ENCODE assay signal across 10 cellular contexts in the genomic region with DNA sequence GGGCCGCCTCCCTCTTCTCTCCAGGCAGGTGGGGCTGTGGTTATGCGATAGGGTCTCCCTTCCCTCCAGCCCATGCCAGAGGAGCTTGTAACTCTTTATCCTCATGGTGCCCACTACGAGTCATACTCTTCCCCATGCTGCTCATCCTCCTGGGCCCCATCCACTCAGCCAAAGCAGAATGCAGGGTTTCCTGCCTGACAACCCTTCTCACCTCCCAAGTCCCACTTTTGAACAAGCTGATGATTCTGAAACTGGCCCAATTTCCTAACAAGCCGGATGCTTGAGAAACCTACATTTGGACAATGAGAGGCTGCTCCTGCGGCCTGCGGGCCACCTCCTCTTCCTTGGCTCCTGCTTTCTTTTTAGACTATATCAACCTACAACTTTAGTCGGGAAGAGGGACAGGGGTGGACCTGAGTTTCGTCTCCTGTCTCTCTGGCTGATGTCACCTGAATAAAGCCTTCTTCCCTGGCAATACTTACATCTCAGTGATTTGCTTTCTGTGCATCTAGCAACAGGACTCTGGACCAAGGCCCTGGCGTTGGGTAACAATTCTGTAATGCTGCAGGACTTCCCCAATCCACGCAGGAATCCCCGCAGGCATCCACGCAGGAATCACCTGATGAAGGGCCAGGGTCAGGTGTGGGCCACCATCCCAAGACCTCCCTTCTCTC. TPM values are rescaled to one million over a fixed set of nuclear protein-coding genes. Genes with fewer than 3 reads are reported as not detected.
DNase-seq lines count a peak whose midpoint lies in the region; ATAC-seq, FAIRE-seq and TF ChIP-seq lines count a peak whose summit lies in the region.
"Had no signal": no experiment of that assay in that cellular context is flagged by ENCODE, and none has a peak within 500 bp of the region (broad histone marks: within the 10 kb centered on the region; RNA-seq: fewer than 3 reads in every experiment).

No MANE protein-coding gene starts in this region.

- TF ChIP-seq EP300 in K562 (IDR thresholded peaks at IDR 0.05; ENCODE audit: low read length) (no peak), neural cell (conservative IDR thresholded peaks at IDR 0.05; ENCODE audit: poor library complexity, severe bottlenecking) (no peak)

- TF ChIP-seq RAD21 in K562 (CRISPR knock-in tag; conservative IDR thresholded peaks at IDR 0.05 in 1 of 2, IDR thresholded peaks at IDR 0.05 in 1 of 2), result no peak
- no peak for TF ChIP-seq RAD21 in neural cell (conservative IDR thresholded peaks at IDR 0.05)

- intact Hi-C loops in K562 (cut with micrococcal nuclease), result no loop called here

- H3K9me3 ChIP-seq in K562 (replicated peaks; ENCODE audit: control insufficient read depth, insufficient read depth, low read depth, low read length) (no peaks in the 10 kb centered on the region), neural cell (ENCODE audit: low read length) (peaks cover 5% of the 10 kb centered on the region)
- H3K9me3 ChIP-seq: ascending aorta had no signal

- FAIRE-seq in K562 (lab: Jason Lieb, UNC), result no peak

- H3K9me1 ChIP-seq in K562 (ENCODE audit: control insufficient read depth, insufficient read depth, low read length), result no peaks in the 10 kb centered on the region

- H3K4me3 ChIP-seq in K562 (no peak overlapping the region), neural cell (ENCODE audit: low read length) (peak overlapping the region; percentile 77)

- H3K9me2 ChIP-seq in neural cell (ENCODE audit: insufficient read depth, low read length), result no peaks in the 10 kb centered on the region

- H3K9ac ChIP-seq in K562 (ENCODE audit: insufficient read depth in 1 of 2, low read depth in 2 of 2, low read length in 2 of 2) (peak overlapping the region in 1 of 2 experiments; percentile 91; a peak in 2 of 4 replicates), neural cell (ENCODE audit: low read length) (no peak overlapping the region)

- H3K36me3 ChIP-seq in K562 (ENCODE audit: control insufficient read depth, insufficient read depth, low read length) (peaks cover 22% of the 10 kb centered on the region; the same call in 2 of the 3 replicates), neural cell (ENCODE audit: insufficient read depth, low read length) (no peaks in the 10 kb centered on the region)

- TF ChIP-seq POLR2A in K562 (conservative IDR thresholded peaks at IDR 0.05), result no peak

- ATAC-seq in K562, result no peak
- ATAC-seq in HG03354 (IDR thresholded peaks at IDR 0.05; ENCODE audit: poor library complexity, severe bottlenecking, unreplicated experiment), result no peak
- no peak for ATAC-seq in GM21717 (IDR thresholded peaks at IDR 0.05; ENCODE audit: unreplicated experiment)

- no peaks in the 10 kb centered on the region for H3F3A ChIP-seq in neural cell (ENCODE audit: insufficient read depth, low read length, poor library complexity, severe bottlenecking)

- DNase-seq in EH (ENCODE audit: low read depth) (peak; percentile 74), M059J (ENCODE audit: low read depth) (peak; percentile 73), K562 (ENCODE audit: extremely low read depth in 1 of 4, low spot score in 3 of 4) (no peak), mesenteric fat pad (ENCODE audit: low spot score) (no peak)
- no peak for DNase-seq in stimulated activated naive CD4-positive, alpha-beta T cell treated with Interleukin-2 at 50 U/mL for 16 hours (lab: John Stamatoyannopoulos, UW)
- DNase-seq: NCI-H1092 treated with DMSO at 0.1 percent for 48 hours had no signal

- peaks cover 14 to 57% of the 10 kb centered on the region in 2 experiments; a peak in 4 of 5 replicates for H3K4me1 ChIP-seq in K562 (replicated peaks in 1 of 2; ENCODE audit: control insufficient read depth in 2 of 2, insufficient read depth in 2 of 2, low read length in 2 of 2)

- no peak for TF ChIP-seq CTCF in K562 (IDR thresholded peaks at IDR 0.05 in 2 of 3, conservative IDR thresholded peaks at IDR 0.05 in 1 of 3; ENCODE audit: insufficient read depth in 2 of 3, low read depth in 1 of 3, low read length in 3 of 3)
- no peak for TF ChIP-seq CTCF in neural cell (IDR thresholded peaks at IDR 0.05; ENCODE audit: poor library complexity, severe bottlenecking)

- H3K79me2 ChIP-seq in K562 (ENCODE audit: control insufficient read depth, insufficient read depth, low read length) (peaks cover 25% of the 10 kb centered on the region), neural cell (replicated peaks; ENCODE audit: insufficient read depth, low read length) (peaks cover 12% of the 10 kb centered on the region)

- H2AFZ ChIP-seq in K562 (ENCODE audit: low read depth, low read length) (no peak overlapping the region), neural cell (ENCODE audit: low read depth, low read length) (no peak overlapping the region)

- in situ Hi-C loops in K562 (cut with MboI), result no loop called here

- H3K4me2 ChIP-seq in K562 (ENCODE audit: insufficient read depth, low read length) (peak overlapping the region; percentile 71), neural cell (ENCODE audit: low read length) (no peak overlapping the region)

- no peak overlapping the region for H3K27ac ChIP-seq in K562 (ENCODE audit: extremely low read depth, low read depth, low read length)
- H3K27ac ChIP-seq in neural cell (ENCODE audit: low read length), result no peak overlapping the region
- H3K27ac ChIP-seq: ascending aorta had no signal

- POLR2A ChIA-PET in K562 (lab: Yijun Ruan, JAX), result interaction anchor here (0.6 to 1.6 kb wide), 3 partner anchors 9 to 37 kb away, joined by 3 read pairs; partner anchors contain the start of genes ALDH3B1 and TCIRG1

- H3K27me3 ChIP-seq in K562 (ENCODE audit: control insufficient read depth in 2 of 2, insufficient read depth in 2 of 2, low read length in 2 of 2) (no peaks in the 10 kb centered on the region), neural cell (ENCODE audit: insufficient read depth, low read depth, low read length) (no peaks in the 10 kb centered on the region)
- H3K27me3 ChIP-seq: ascending aorta had no signal

- no TSS peak for BruUV-seq in K562 (replicated peaks; lab: Mats Ljungman, UMichigan)

- H4K20me1 ChIP-seq in K562 (replicated peaks; ENCODE audit: control insufficient read depth, insufficient read depth, low read length) (peaks cover 4% of the 10 kb centered on the region; the same call in 1 of the 2 replicates), neural cell (ENCODE audit: insufficient read depth) (no peaks in the 10 kb centered on the region)

- 84% methylated on average over 11 of the region's 12 CpGs for WGBS in K562 (ENCODE audit: insufficient coverage, low coverage, missing lambda C conversion rate)

- CTCF ChIA-PET in K562 (lab: Yijun Ruan, JAX; ENCODE audit: low intra/inter-chr PET ratio), result no interaction called here

RNA-seq across cellular contexts. Expression of gene NDUFS8, which starts 1.5 kb away (rescaled TPM):
- 290 and 295 TPM in 2 replicates for total RNA-seq in M059J (2014; rRNA removed; shearing (Covaris generic))
- total RNA-seq in K562 (2011; cell fraction: chromatin; rRNA removed; ENCODE audit: low replicate concordance), result 41.2 and 158 TPM in 2 replicates
- total RNA-seq in K562 (2011; cell fraction: nucleolus; rRNA removed), result 168 and 170 TPM in 2 replicates
- total RNA-seq in K562 (2011; cell fraction: nucleoplasm; rRNA removed), result 99.4 and 102 TPM in 2 replicates
- 351 and 419 TPM in 2 replicates for total RNA-seq in K562 (2014; rRNA removed)
- total RNA-seq in K562 (2014; rRNA removed; fragmentation: Illumina TruSeq; extraction: Trizol), result 60.0 and 91.3 TPM in 2 replicates
- 146 and 150 TPM in 2 replicates for total RNA-seq in K562 (2015; rRNA removed; fragmentation: Illumina TruSeq; extraction: Trizol)
- 271 and 294 TPM in 2 replicates for total RNA-seq in K562 (2021)
- polyA plus RNA-seq in K562 (2011; rRNA removed), result 67.2 and 68.7 TPM in 2 replicates
- 181 and 505 TPM in 2 replicates for polyA plus RNA-seq in K562 (2011; cell fraction: cytosol; rRNA removed)
- 116 and 178 TPM in 2 replicates for polyA plus RNA-seq in K562 (2011; cell fraction: nucleus; rRNA removed)
- 247 and 317 TPM in 2 replicates for polyA plus RNA-seq in K562 (2012)
- 101 and 156 TPM in 2 replicates for polyA plus RNA-seq in K562 (2014; fragmentation: Illumina TruSeq; extraction: Trizol)
- 10 to 100 TPM; 36.5 to 65.1 TPM for polyA plus RNA-seq in K562 (2014; fragmentation: Nextera tagmentation; extraction: Ambion mirVana)
- 241 and 257 TPM in 2 replicates for polyA plus RNA-seq in K562 (2014; rRNA removed)
- 28.2 and 47.3 TPM in 2 replicates for polyA minus RNA-seq in K562 (2011; rRNA and poly(A)+ RNA removed)
- polyA minus RNA-seq in K562 (2011; cell fraction: cytosol; rRNA and poly(A)+ RNA removed), result 128 and 135 TPM in 2 replicates
- 55.5 and 65.1 TPM in 2 replicates for polyA minus RNA-seq in K562 (2011; cell fraction: nucleus; rRNA and poly(A)+ RNA removed)
- polyA plus RNA-seq in neural cell, result 169 and 188 TPM in 2 replicates
- 63.1 and 64.0 TPM in 2 replicates for polyA minus RNA-seq in neural cell
- 134 TPM for total RNA-seq in mesenteric fat pad

RNA-seq across cellular contexts. Expression of gene TCIRG1, which starts 9.9 kb away (rescaled TPM):
- 29.0 and 33.9 TPM in 2 replicates for total RNA-seq in M059J (2014; rRNA removed; shearing (Covaris generic))
- 106 and 531 TPM in 2 replicates for total RNA-seq in K562 (2011; cell fraction: chromatin; rRNA removed; ENCODE audit: low replicate concordance)
- total RNA-seq in K562 (2011; cell fraction: nucleolus; rRNA removed), result 492 and 517 TPM in 2 replicates
- 190 and 232 TPM in 2 replicates for total RNA-seq in K562 (2011; cell fraction: nucleoplasm; rRNA removed)
- total RNA-seq in K562 (2014; rRNA removed) (78.0 and 82.8 TPM in 2 replicates), K562 (2014; rRNA removed; fragmentation: Illumina TruSeq; extraction: Trizol) (2.5 and 5.5 TPM in 2 replicates), K562 (2015; rRNA removed; fragmentation: Illumina TruSeq; extraction: Trizol) (24.4 and 28.7 TPM in 2 replicates), K562 (2021) (96.4 and 108 TPM in 2 replicates), mesenteric fat pad (112 TPM)
- polyA plus RNA-seq in K562 (2011; rRNA removed) (31.1 and 72.7 TPM in 2 replicates), K562 (2014; fragmentation: Illumina TruSeq; extraction: Trizol) (13.1 and 33.3 TPM in 2 replicates), K562 (2014; fragmentation: Nextera tagmentation; extraction: Ambion mirVana) (1 to 10 TPM in 1 of 2 experiments, under 1 TPM in 1; 0.49 to 1.9 TPM), K562 (2014; rRNA removed) (113 and 143 TPM in 2 replicates), neural cell (1.8 and 2.2 TPM in 2 replicates)
- 56.1 and 92.6 TPM in 2 replicates for polyA plus RNA-seq in K562 (2011; cell fraction: cytosol; rRNA removed)
- 923 and 1,215 TPM in 2 replicates for polyA plus RNA-seq in K562 (2011; cell fraction: nucleus; rRNA removed)
- polyA plus RNA-seq in K562 (2012), result 55.4 and 115 TPM in 2 replicates
- polyA minus RNA-seq in K562 (2011; rRNA and poly(A)+ RNA removed), result 9.7 and 11.0 TPM in 2 replicates
- polyA minus RNA-seq in K562 (2011; cell fraction: cytosol; rRNA and poly(A)+ RNA removed), result 28.2 and 33.0 TPM in 2 replicates
- 139 and 154 TPM in 2 replicates for polyA minus RNA-seq in K562 (2011; cell fraction: nucleus; rRNA and poly(A)+ RNA removed)
- 0.24 TPM in 1 of 2 replicates, not detected in the other for polyA minus RNA-seq in neural cell

RNA-seq across cellular contexts. Expression of gene ALDH3B1, which starts 18.8 kb away (rescaled TPM):
- 11.0 and 16.8 TPM in 2 replicates for total RNA-seq in M059J (2014; rRNA removed; shearing (Covaris generic))
- total RNA-seq in K562 (2011; cell fraction: chromatin; rRNA removed; ENCODE audit: low replicate concordance), result 0.14 and 0.70 TPM in 2 replicates
- 0.13 and 0.17 TPM in 2 replicates for total RNA-seq in K562 (2011; cell fraction: nucleolus; rRNA removed)
- 0.07 and 0.15 TPM in 2 replicates for total RNA-seq in K562 (2011; cell fraction: nucleoplasm; rRNA removed)
- total RNA-seq in K562 (2014; rRNA removed) (0.37 TPM in 1 of 2 replicates, not detected in the other), K562 (2014; rRNA removed; fragmentation: Illumina TruSeq; extraction: Trizol) (0.04 TPM in 1 of 2 replicates, not detected in the other), K562 (2015; rRNA removed; fragmentation: Illumina TruSeq; extraction: Trizol) (0.07 and 0.08 TPM in 2 replicates), K562 (2021) (0.13 and 0.35 TPM in 2 replicates), mesenteric fat pad (14.6 TPM)
- polyA plus RNA-seq in K562 (2011; rRNA removed) (0.10 and 0.19 TPM in 2 replicates), K562 (2014; fragmentation: Illumina TruSeq; extraction: Trizol) (0.06 and 0.15 TPM in 2 replicates), K562 (2014; fragmentation: Nextera tagmentation; extraction: Ambion mirVana) (under 1 TPM in 1 of 2 experiments, not detected in 1; 0.01 TPM), K562 (2014; rRNA removed) (0.21 and 0.43 TPM in 2 replicates), neural cell (not detected in 2 replicates)
- 0.18 and 0.36 TPM in 2 replicates for polyA plus RNA-seq in K562 (2011; cell fraction: cytosol; rRNA removed)
- 0.21 and 0.30 TPM in 2 replicates for polyA plus RNA-seq in K562 (2011; cell fraction: nucleus; rRNA removed)
- polyA plus RNA-seq in K562 (2012), result 0.42 and 1.4 TPM in 2 replicates
- 0.03 TPM in 1 of 2 replicates, not detected in the other for polyA minus RNA-seq in K562 (2011; rRNA and poly(A)+ RNA removed)
- 1.5 TPM in 1 of 2 replicates, not detected in the other for polyA minus RNA-seq in K562 (2011; cell fraction: cytosol; rRNA and poly(A)+ RNA removed)
- polyA minus RNA-seq in K562 (2011; cell fraction: nucleus; rRNA and poly(A)+ RNA removed), result 0.11 and 0.54 TPM in 2 replicates
- polyA minus RNA-seq in neural cell, result not detected in 2 replicates

RNA-seq across cellular contexts. Expression of gene UNC93B1, which starts 25.0 kb away (rescaled TPM):
- total RNA-seq in M059J (2014; rRNA removed; shearing (Covaris generic)), result 56.3 and 75.4 TPM in 2 replicates
- total RNA-seq in K562 (2011; cell fraction: chromatin; rRNA removed; ENCODE audit: low replicate concordance), result 14.0 and 42.4 TPM in 2 replicates
- total RNA-seq in K562 (2011; cell fraction: nucleolus; rRNA removed), result 38.0 and 40.8 TPM in 2 replicates
- total RNA-seq in K562 (2011; cell fraction: nucleoplasm; rRNA removed), result 17.3 and 24.9 TPM in 2 replicates
- total RNA-seq in K562 (2014; rRNA removed) (10.1 and 12.2 TPM in 2 replicates), K562 (2014; rRNA removed; fragmentation: Illumina TruSeq; extraction: Trizol) (3.7 and 4.3 TPM in 2 replicates), K562 (2015; rRNA removed; fragmentation: Illumina TruSeq; extraction: Trizol) (2.3 and 3.3 TPM in 2 replicates), K562 (2021) (13.6 and 14.1 TPM in 2 replicates), mesenteric fat pad (42.0 TPM)
- polyA plus RNA-seq in K562 (2011; rRNA removed) (8.6 and 10.0 TPM in 2 replicates), K562 (2014; fragmentation: Illumina TruSeq; extraction: Trizol) (5.1 and 6.5 TPM in 2 replicates), K562 (2014; fragmentation: Nextera tagmentation; extraction: Ambion mirVana) (under 1 TPM; 0.10 to 0.17 TPM), K562 (2014; rRNA removed) (7.3 and 11.6 TPM in 2 replicates), neural cell (0.19 and 0.30 TPM in 2 replicates)
- polyA plus RNA-seq in K562 (2011; cell fraction: cytosol; rRNA removed), result 11.3 and 17.7 TPM in 2 replicates
- 30.9 and 40.1 TPM in 2 replicates for polyA plus RNA-seq in K562 (2011; cell fraction: nucleus; rRNA removed)
- 6.5 and 9.5 TPM in 2 replicates for polyA plus RNA-seq in K562 (2012)
- polyA minus RNA-seq in K562 (2011; rRNA and poly(A)+ RNA removed), result 5.2 and 8.3 TPM in 2 replicates
- 9.3 and 11.6 TPM in 2 replicates for polyA minus RNA-seq in K562 (2011; cell fraction: cytosol; rRNA and poly(A)+ RNA removed)
- 12.3 and 12.5 TPM in 2 replicates for polyA minus RNA-seq in K562 (2011; cell fraction: nucleus; rRNA and poly(A)+ RNA removed)
- polyA minus RNA-seq in neural cell, result not detected in 2 replicates

Comparison
In these comparisons a context has a peak if more than half of its experiments do, and no peak if none do; other contexts are left out.
1. DNase-seq: peak in EH (single experiment) and M059J (single experiment); none in K562 (0 of 4), stimulated activated naive CD4-positive, alpha-beta T cell treated with Interleukin-2 at 50 U/mL for 16 hours (single experiment) and mesenteric fat pad (single experiment).